8 cellular contexts compared by ENCODE assay signal in the genomic region with DNA sequence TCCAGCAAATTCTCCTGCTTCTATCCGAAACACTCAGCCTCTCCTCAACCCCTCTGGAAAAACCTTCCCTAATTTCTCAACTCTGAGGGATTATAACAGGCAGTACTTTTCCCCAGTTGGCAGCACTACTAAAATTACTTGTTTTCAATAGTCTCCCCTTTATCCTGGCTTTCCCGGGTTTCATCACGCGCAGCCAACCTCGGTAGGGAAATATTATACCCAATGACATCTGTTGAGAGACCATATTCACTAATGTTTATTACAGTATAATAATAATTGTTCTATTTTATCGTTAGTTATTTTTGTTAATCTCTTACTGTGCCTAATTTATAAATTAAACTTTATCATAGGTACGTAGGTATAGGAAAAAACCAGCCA.
DNase-seq lines count a peak whose midpoint lies in the region; ATAC-seq and TF ChIP-seq lines count a peak whose summit lies in the region.

No MANE protein-coding gene starts in this region.

- no peaks in the 10 kb centered on the region for H3F3A ChIP-seq in OCI-LY1 (ENCODE audit: insufficient read depth, low read length)

- H3K4me1 ChIP-seq in OCI-LY1 (ENCODE audit: insufficient read depth, low read length, severe bottlenecking) (peaks cover 18% of the 10 kb centered on the region), neuron (ENCODE audit: insufficient read depth, low read length) (peaks cover 9% of the 10 kb centered on the region)

- no peaks in the 10 kb centered on the region for H3K9me2 ChIP-seq in OCI-LY1 (ENCODE audit: low read depth, low read length)

- H3K79me2 ChIP-seq in OCI-LY1 (ENCODE audit: insufficient read depth, low read length), result peaks cover 16% of the 10 kb centered on the region

- no peak for TF ChIP-seq CTCF in OCI-LY1 (IDR thresholded peaks at IDR 0.05; ENCODE audit: low read length)

- ATAC-seq in GM18909 (IDR thresholded peaks at IDR 0.05; ENCODE audit: poor library complexity, unreplicated experiment), result peak; percentile 7
- no peak for ATAC-seq in HG03108 (IDR thresholded peaks at IDR 0.05; ENCODE audit: unreplicated experiment)

- peak overlapping the region; percentile 93 for H3K4me2 ChIP-seq in OCI-LY1 (ENCODE audit: low read length)

- H3K36me3 ChIP-seq in OCI-LY1 (ENCODE audit: insufficient read depth, low read length), result peaks cover 31% of the 10 kb centered on the region
- H3K36me3 ChIP-seq in neuron (ENCODE audit: insufficient read depth, low read length), result peaks cover 21% of the 10 kb centered on the region

- H3K4me3 ChIP-seq in OCI-LY1 (ENCODE audit: low read depth, low read length, poor library complexity, severe bottlenecking), result peak overlapping the region; percentile 99
- H3K4me3 ChIP-seq in neuron (ENCODE audit: low read length), result peak overlapping the region; percentile 84

- no peaks in the 10 kb centered on the region for H4K20me1 ChIP-seq in OCI-LY1 (ENCODE audit: insufficient read depth, low read length)

- H3K9me3 ChIP-seq in OCI-LY1 (ENCODE audit: low read length) (no peaks in the 10 kb centered on the region), neuron (ENCODE audit: low read length) (peaks cover 2% of the 10 kb centered on the region)

- peak overlapping the region; percentile 49 for H3K9ac ChIP-seq in OCI-LY1 (ENCODE audit: low read length)

- H3K27ac ChIP-seq in OCI-LY1 (ENCODE audit: low read depth, low read length, poor library complexity, severe bottlenecking) (no peak overlapping the region), epithelial cell of prostate (peak overlapping the region; percentile 46)

- H3K27me3 ChIP-seq in OCI-LY1 (ENCODE audit: insufficient read depth, low read length) (no peaks in the 10 kb centered on the region), neuron (ENCODE audit: insufficient read depth, low read length) (no peaks in the 10 kb centered on the region)

- H2AFZ ChIP-seq in OCI-LY1 (ENCODE audit: low read length) (peak overlapping the region; percentile 100), neuron (ENCODE audit: low read depth, low read length) (peak overlapping the region; percentile 58)

- DNase-seq in epithelial cell of prostate (ENCODE audit: low read depth, low spot score), result no peak
- no peak for DNase-seq in NCI-H2171 (lab: John Stamatoyannopoulos, UW)
- DNase-seq in DMS153 treated with DMSO at 0.1 percent for 48 hours (lab: John Stamatoyannopoulos, UW; ENCODE audit: unreplicated experiment), result no peak
- DNase-seq in putamen (ENCODE audit: low spot score), result no peak
